8 cellular contexts compared by ENCODE assay signal in genomic region chr13:23375007-23375971, GRCh38. TPM values are rescaled to one million over a fixed set of nuclear protein-coding genes. Genes with fewer than 3 reads are reported as not detected.
DNase-seq lines count a peak whose midpoint lies in the region; ATAC-seq, FAIRE-seq and TF ChIP-seq lines count a peak whose summit lies in the region.

No MANE protein-coding gene starts in this region.

- peak overlapping the region; percentile 87 for H3K27ac ChIP-seq in A673 (ENCODE audit: low read depth, low read length, poor library complexity, severe bottlenecking)
- H3K27ac ChIP-seq in WERI-Rb-1: peak overlapping the region; percentile 67

- H3K9me3 Mint-ChIP-seq in immature natural killer cell: no peaks in the 10 kb centered on the region

- DNase-seq in A673 (ENCODE audit: low spot score): peak; percentile 95
- DNase-seq in NCI-H2171 treated with DMSO at 0.1 percent for 48 hours (lab: John Stamatoyannopoulos, UW): peak; percentile 81
- DNase-seq in WERI-Rb-1: peak; percentile 97
- DNase-seq in bronchial epithelial cell (ENCODE audit: low read depth): peak; percentile 68
- peak; percentile 89 to 94 (median 92) for DNase-seq in immature natural killer cell
- peak; percentile 83 for DNase-seq in smooth muscle cell of the brain vasculature (ENCODE audit: low read depth, low spot score)

- no TSS peak for BruUV-seq in A673 (replicated peaks; lab: Mats Ljungman, UMichigan)

- CTCF ChIA-PET in A673 (lab: Charles Lee): no interaction called here

- POLR2A ChIA-PET in A673 (lab: Charles Lee; ENCODE audit: low non-redundant PET): no interaction called here

- no peak for TF ChIP-seq CTCF in A673 (conservative IDR thresholded peaks at IDR 0.05; ENCODE audit: low read depth, low read length)
- no peak for TF ChIP-seq CTCF in WERI-Rb-1 (IDR thresholded peaks at IDR 0.05; ENCODE audit: low read depth, low read length)
- TF ChIP-seq CTCF in bronchial epithelial cell (IDR thresholded peaks at IDR 0.05; ENCODE audit: insufficient read depth, low read length, severe bottlenecking): peak; percentile 23

- H3K4me1 ChIP-seq in A673 (ENCODE audit: insufficient read depth, low read length, poor library complexity, severe bottlenecking): peaks cover 3% of the 10 kb centered on the region

- H3K27me3 Mint-ChIP-seq in immature natural killer cell (ENCODE audit: low read depth in 3 of 3): peaks cover 0 to 2% (median 2%) of the 10 kb centered on the region in 3 donors

- ATAC-seq in GM18867 (IDR thresholded peaks at IDR 0.05; ENCODE audit: unreplicated experiment) (peak; percentile 82), HG03097 (IDR thresholded peaks at IDR 0.05; ENCODE audit: low FRiP score, unreplicated experiment) (peak; percentile 85)

- H3K36me3 Mint-ChIP-seq in immature natural killer cell: peaks cover 6 to 7% (median 6%) of the 10 kb centered on the region in 3 donors

- peak overlapping the region; percentile 70 to 82 (median 78) for H3K4me3 Mint-ChIP-seq in immature natural killer cell

- H3K4me1 Mint-ChIP-seq in immature natural killer cell: peaks cover 12 to 26% of the 10 kb centered on the region in 2 donors

- no peak for FAIRE-seq in bronchial epithelial cell (lab: Jason Lieb, UNC)

- no peaks in the 10 kb centered on the region for H3K27me3 ChIP-seq in A673 (replicated peaks; ENCODE audit: insufficient read depth, low read depth, low read length, poor library complexity)
- H3K27me3 ChIP-seq in WERI-Rb-1 (ENCODE audit: insufficient read depth, low read depth, severe bottlenecking): no peaks in the 10 kb centered on the region
- no peaks in the 10 kb centered on the region for H3K27me3 ChIP-seq in bronchial epithelial cell (ENCODE audit: control insufficient read depth, insufficient read depth, low read length)

- H3K4me3 ChIP-seq in A673 (ENCODE audit: low read depth, low read length, poor library complexity, severe bottlenecking) (peak overlapping the region; percentile 89), WERI-Rb-1 (ENCODE audit: low read depth, low read length) (peak overlapping the region; percentile 81), bronchial epithelial cell (ENCODE audit: low read depth, low read length) (peak overlapping the region; percentile 87)

- intact Hi-C loops in A673 (cut with micrococcal nuclease; ENCODE audit: unreplicated experiment): no loop called here

- H3K27ac Mint-ChIP-seq in immature natural killer cell: peak overlapping the region in 4 of 6 donors; percentile 64 to 74 (median 66)

- H3K9me3 ChIP-seq in A673 (ENCODE audit: low read depth, low read length, poor library complexity, severe bottlenecking) (no peaks in the 10 kb centered on the region), WERI-Rb-1 (ENCODE audit: severe bottlenecking) (no peaks in the 10 kb centered on the region)

- H3K36me3 ChIP-seq in A673 (ENCODE audit: insufficient read depth, low read length, poor library complexity, severe bottlenecking): peaks cover 14% of the 10 kb centered on the region
- H3K36me3 ChIP-seq in WERI-Rb-1: peaks cover 32% of the 10 kb centered on the region
- H3K36me3 ChIP-seq in bronchial epithelial cell (ENCODE audit: control insufficient read depth, insufficient read depth, low read length): peaks cover 3% of the 10 kb centered on the region

RNA-seq across cellular contexts. Expression of gene SACS, which starts 58.2 kb away (rescaled TPM):
- 31.5 and 35.9 TPM in 2 replicates for total RNA-seq in A673 (2021)
- total RNA-seq in bronchial epithelial cell: 10.4 and 26.3 TPM in 2 replicates
- polyA plus RNA-seq in immature natural killer cell: 1 to 10 TPM in 2 of 3 donors, under 1 TPM in 1; 0.42 to 4.4 (median 4.0) TPM

Comparison
In these comparisons a context has a peak if more than half of its experiments do, and no peak if none do; other contexts are left out.
1. Peak in every context shown above with its lines: DNase-seq, ATAC-seq, H3K4me3 ChIP-seq and H3K27ac ChIP-seq.